ENCODE assay signal across 8 cellular contexts in genomic region chr7:96709381-96710228, GRCh38.
DNase-seq lines count a peak whose midpoint lies in the region; ATAC-seq lines count a peak whose summit lies in the region.

Gene SEM1, minus strand, starts transcription at chr7:96709846. Its CDS starts 83 bp downstream, at chr7:96709763.

- DNase-seq in Ammon's horn (ENCODE audit: low spot score) (peak; percentile 95), NCI-H510A (lab: John Stamatoyannopoulos, UW) (peak; percentile 47), dedifferentiated amniotic fluid mesenchymal stem cell (ENCODE audit: extremely low spot score) (peak; percentile 86), left kidney (ENCODE audit: low read depth, low spot score) (peak; percentile 96)
- peak; percentile 78 for DNase-seq in activated CD4-positive, alpha-beta T cell treated with anti-CD3 and anti-CD28 coated beads for 48 hours
- peak; percentile 71 to 76 for DNase-seq in stimulated activated CD4-positive, alpha-beta T cell treated with anti-CD3 and anti-CD28 coated beads, Interleukin-2, amount 100 ng/mL, for 24 hours

- ATAC-seq in GM19035 (IDR thresholded peaks at IDR 0.05; ENCODE audit: unreplicated experiment): peak; percentile 87
- ATAC-seq in HG03354 (IDR thresholded peaks at IDR 0.05; ENCODE audit: poor library complexity, severe bottlenecking, unreplicated experiment): peak; percentile 92

Comparison
In these comparisons a context has a peak if more than half of its experiments do, and no peak if none do; other contexts are left out.
1. Peak in every context shown above with its lines: DNase-seq and ATAC-seq.